Comparison of ENCODE assay signal across 1 cellular context in genomic region chr2:27891063-27891819, GRCh38.
TF ChIP-seq lines count a peak whose summit lies in the region.

No MANE protein-coding gene starts in this region.

TF ChIP-seq in GM12878, 131 proteins besides CTCF, POLR2A, EP300 and RAD21 (continued from another document and continues in another):
- TF ChIP-seq, protein P1, sequence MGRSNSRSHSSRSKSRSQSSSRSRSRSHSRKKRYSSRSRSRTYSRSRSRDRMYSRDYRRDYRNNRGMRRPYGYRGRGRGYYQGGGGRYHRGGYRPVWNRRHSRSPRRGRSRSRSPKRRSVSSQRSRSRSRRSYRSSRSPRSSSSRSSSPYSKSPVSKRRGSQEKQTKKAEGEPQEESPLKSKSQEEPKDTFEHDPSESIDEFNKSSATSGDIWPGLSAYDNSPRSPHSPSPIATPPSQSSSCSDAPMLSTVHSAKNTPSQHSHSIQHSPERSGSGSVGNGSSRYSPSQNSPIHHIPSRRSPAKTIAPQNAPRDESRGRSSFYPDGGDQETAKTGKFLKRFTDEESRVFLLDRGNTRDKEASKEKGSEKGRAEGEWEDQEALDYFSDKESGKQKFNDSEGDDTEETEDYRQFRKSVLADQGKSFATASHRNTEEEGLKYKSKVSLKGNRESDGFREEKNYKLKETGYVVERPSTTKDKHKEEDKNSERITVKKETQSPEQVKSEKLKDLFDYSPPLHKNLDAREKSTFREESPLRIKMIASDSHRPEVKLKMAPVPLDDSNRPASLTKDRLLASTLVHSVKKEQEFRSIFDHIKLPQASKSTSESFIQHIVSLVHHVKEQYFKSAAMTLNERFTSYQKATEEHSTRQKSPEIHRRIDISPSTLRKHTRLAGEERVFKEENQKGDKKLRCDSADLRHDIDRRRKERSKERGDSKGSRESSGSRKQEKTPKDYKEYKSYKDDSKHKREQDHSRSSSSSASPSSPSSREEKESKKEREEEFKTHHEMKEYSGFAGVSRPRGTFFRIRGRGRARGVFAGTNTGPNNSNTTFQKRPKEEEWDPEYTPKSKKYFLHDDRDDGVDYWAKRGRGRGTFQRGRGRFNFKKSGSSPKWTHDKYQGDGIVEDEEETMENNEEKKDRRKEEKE (IDR thresholded peaks at IDR 0.05) = no peak
- no peak for TF ChIP-seq SRF (IDR thresholded peaks at IDR 0.05; ENCODE audit: low read depth in 2 of 2, low read length in 2 of 2)
- peak; percentile 28 for TF ChIP-seq MEF2B (IDR thresholded peaks at IDR 0.05; ENCODE audit: partially characterized antibody, poor library complexity, severe bottlenecking)
- TF ChIP-seq, protein P2, sequence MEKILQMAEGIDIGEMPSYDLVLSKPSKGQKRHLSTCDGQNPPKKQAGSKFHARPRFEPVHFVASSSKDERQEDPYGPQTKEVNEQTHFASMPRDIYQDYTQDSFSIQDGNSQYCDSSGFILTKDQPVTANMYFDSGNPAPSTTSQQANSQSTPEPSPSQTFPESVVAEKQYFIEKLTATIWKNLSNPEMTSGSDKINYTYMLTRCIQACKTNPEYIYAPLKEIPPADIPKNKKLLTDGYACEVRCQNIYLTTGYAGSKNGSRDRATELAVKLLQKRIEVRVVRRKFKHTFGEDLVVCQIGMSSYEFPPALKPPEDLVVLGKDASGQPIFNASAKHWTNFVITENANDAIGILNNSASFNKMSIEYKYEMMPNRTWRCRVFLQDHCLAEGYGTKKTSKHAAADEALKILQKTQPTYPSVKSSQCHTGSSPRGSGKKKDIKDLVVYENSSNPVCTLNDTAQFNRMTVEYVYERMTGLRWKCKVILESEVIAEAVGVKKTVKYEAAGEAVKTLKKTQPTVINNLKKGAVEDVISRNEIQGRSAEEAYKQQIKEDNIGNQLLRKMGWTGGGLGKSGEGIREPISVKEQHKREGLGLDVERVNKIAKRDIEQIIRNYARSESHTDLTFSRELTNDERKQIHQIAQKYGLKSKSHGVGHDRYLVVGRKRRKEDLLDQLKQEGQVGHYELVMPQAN (conservative IDR thresholded peaks at IDR 0.05) = peak; percentile 23; the same call in 1 of the 2 replicates
- TF ChIP-seq ASH2L (IDR thresholded peaks at IDR 0.05; ENCODE audit: borderline replicate concordance, low read depth) = no peak; the same call in 1 of the 2 replicates
- no peak for TF ChIP-seq YY1 (IDR thresholded peaks at IDR 0.05; ENCODE audit: low read depth, low read length)
- 0 out of 2 replicates have a peak, but pooled peaks have one; percentile 55 for TF ChIP-seq ESRRA (IDR thresholded peaks at IDR 0.05; ENCODE audit: low read length)
- peak; percentile 6; the same call in 1 of the 2 replicates for TF ChIP-seq USF2 (IDR thresholded peaks at IDR 0.05; ENCODE audit: borderline replicate concordance, low read depth, low read length)
- TF ChIP-seq HSF1 (IDR thresholded peaks at IDR 0.05; ENCODE audit: low read depth, low read length) = no peak
- TF ChIP-seq PAX8 (IDR thresholded peaks at IDR 0.05) = no peak
- no peak for TF ChIP-seq EZH2 (IDR thresholded peaks at IDR 0.05; ENCODE audit: borderline replicate concordance, control insufficient read depth, low read depth, low read length)
- TF ChIP-seq, protein P3, sequence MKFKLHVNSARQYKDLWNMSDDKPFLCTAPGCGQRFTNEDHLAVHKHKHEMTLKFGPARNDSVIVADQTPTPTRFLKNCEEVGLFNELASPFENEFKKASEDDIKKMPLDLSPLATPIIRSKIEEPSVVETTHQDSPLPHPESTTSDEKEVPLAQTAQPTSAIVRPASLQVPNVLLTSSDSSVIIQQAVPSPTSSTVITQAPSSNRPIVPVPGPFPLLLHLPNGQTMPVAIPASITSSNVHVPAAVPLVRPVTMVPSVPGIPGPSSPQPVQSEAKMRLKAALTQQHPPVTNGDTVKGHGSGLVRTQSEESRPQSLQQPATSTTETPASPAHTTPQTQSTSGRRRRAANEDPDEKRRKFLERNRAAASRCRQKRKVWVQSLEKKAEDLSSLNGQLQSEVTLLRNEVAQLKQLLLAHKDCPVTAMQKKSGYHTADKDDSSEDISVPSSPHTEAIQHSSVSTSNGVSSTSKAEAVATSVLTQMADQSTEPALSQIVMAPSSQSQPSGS (IDR thresholded peaks at IDR 0.05; ENCODE audit: low read length) = peak; percentile 74
- TF ChIP-seq TCF3 (IDR thresholded peaks at IDR 0.05; ENCODE audit: borderline replicate concordance, insufficient read depth, low read depth, low read length) = no peak
- no peak for TF ChIP-seq JUNB (IDR thresholded peaks at IDR 0.05)
- no peak; the same call in 1 of the 2 replicates for TF ChIP-seq NFIC (IDR thresholded peaks at IDR 0.05; ENCODE audit: low read depth, low read length)
- no peak for TF ChIP-seq STAT1 (conservative IDR thresholded peaks at IDR 0.05)
- TF ChIP-seq, protein P4, sequence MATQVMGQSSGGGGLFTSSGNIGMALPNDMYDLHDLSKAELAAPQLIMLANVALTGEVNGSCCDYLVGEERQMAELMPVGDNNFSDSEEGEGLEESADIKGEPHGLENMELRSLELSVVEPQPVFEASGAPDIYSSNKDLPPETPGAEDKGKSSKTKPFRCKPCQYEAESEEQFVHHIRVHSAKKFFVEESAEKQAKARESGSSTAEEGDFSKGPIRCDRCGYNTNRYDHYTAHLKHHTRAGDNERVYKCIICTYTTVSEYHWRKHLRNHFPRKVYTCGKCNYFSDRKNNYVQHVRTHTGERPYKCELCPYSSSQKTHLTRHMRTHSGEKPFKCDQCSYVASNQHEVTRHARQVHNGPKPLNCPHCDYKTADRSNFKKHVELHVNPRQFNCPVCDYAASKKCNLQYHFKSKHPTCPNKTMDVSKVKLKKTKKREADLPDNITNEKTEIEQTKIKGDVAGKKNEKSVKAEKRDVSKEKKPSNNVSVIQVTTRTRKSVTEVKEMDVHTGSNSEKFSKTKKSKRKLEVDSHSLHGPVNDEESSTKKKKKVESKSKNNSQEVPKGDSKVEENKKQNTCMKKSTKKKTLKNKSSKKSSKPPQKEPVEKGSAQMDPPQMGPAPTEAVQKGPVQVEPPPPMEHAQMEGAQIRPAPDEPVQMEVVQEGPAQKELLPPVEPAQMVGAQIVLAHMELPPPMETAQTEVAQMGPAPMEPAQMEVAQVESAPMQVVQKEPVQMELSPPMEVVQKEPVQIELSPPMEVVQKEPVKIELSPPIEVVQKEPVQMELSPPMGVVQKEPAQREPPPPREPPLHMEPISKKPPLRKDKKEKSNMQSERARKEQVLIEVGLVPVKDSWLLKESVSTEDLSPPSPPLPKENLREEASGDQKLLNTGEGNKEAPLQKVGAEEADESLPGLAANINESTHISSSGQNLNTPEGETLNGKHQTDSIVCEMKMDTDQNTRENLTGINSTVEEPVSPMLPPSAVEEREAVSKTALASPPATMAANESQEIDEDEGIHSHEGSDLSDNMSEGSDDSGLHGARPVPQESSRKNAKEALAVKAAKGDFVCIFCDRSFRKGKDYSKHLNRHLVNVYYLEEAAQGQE (IDR thresholded peaks at IDR 0.05; ENCODE audit: low read depth, low read length) = no peak
- peak; percentile 45; the same call in 1 of the 2 replicates for TF ChIP-seq MTA2 (IDR thresholded peaks at IDR 0.05; ENCODE audit: low read depth)
- TF ChIP-seq NFXL1 (IDR thresholded peaks at IDR 0.05; ENCODE audit: borderline replicate concordance) = no peak
- TF ChIP-seq, protein P5, sequence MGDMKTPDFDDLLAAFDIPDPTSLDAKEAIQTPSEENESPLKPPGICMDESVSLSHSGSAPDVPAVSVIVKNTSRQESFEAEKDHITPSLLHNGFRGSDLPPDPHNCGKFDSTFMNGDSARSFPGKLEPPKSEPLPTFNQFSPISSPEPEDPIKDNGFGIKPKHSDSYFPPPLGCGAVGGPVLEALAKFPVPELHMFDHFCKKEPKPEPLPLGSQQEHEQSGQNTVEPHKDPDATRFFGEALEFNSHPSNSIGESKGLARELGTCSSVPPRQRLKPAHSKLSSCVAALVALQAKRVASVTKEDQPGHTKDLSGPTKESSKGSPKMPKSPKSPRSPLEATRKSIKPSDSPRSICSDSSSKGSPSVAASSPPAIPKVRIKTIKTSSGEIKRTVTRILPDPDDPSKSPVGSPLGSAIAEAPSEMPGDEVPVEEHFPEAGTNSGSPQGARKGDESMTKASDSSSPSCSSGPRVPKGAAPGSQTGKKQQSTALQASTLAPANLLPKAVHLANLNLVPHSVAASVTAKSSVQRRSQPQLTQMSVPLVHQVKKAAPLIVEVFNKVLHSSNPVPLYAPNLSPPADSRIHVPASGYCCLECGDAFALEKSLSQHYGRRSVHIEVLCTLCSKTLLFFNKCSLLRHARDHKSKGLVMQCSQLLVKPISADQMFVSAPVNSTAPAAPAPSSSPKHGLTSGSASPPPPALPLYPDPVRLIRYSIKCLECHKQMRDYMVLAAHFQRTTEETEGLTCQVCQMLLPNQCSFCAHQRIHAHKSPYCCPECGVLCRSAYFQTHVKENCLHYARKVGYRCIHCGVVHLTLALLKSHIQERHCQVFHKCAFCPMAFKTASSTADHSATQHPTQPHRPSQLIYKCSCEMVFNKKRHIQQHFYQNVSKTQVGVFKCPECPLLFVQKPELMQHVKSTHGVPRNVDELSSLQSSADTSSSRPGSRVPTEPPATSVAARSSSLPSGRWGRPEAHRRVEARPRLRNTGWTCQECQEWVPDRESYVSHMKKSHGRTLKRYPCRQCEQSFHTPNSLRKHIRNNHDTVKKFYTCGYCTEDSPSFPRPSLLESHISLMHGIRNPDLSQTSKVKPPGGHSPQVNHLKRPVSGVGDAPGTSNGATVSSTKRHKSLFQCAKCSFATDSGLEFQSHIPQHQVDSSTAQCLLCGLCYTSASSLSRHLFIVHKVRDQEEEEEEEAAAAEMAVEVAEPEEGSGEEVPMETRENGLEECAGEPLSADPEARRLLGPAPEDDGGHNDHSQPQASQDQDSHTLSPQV (IDR thresholded peaks at IDR 0.05) = no peak
- peak; percentile 23; the same call in 1 of the 2 replicates for TF ChIP-seq ZNF687 (IDR thresholded peaks at IDR 0.05)
- no peak for TF ChIP-seq JUND (IDR thresholded peaks at IDR 0.05; ENCODE audit: low read depth, low read length)
- no peak for TF ChIP-seq BRCA1 (IDR thresholded peaks at IDR 0.05; ENCODE audit: low read depth, low read length)
- TF ChIP-seq ZNF384 (IDR thresholded peaks at IDR 0.05; ENCODE audit: borderline replicate concordance, low read depth, low read length) = 0 out of 2 replicates have a peak, but pooled peaks have one; percentile 6
- no peak for TF ChIP-seq RBBP5 (conservative IDR thresholded peaks at IDR 0.05)
- peak; percentile 42; the same call in 1 of the 2 replicates for TF ChIP-seq MXI1 (IDR thresholded peaks at IDR 0.05; ENCODE audit: low read depth, low read length)
- TF ChIP-seq KDM1A (IDR thresholded peaks at IDR 0.05; ENCODE audit: borderline replicate concordance) = no peak
- no peak for TF ChIP-seq SUPT20H (IDR thresholded peaks at IDR 0.05; ENCODE audit: borderline replicate concordance, control insufficient read depth, low read depth, low read length)
- TF ChIP-seq, protein P6, sequence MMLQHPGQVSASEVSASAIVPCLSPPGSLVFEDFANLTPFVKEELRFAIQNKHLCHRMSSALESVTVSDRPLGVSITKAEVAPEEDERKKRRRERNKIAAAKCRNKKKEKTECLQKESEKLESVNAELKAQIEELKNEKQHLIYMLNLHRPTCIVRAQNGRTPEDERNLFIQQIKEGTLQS (IDR thresholded peaks at IDR 0.05; ENCODE audit: borderline replicate concordance, extremely low read depth, low read depth, low read length) = no peak
- TF ChIP-seq MEF2A (IDR thresholded peaks at IDR 0.05; ENCODE audit: insufficient read depth, low read depth, low read length) = no peak
- no peak for TF ChIP-seq NR2C1 (IDR thresholded peaks at IDR 0.05)
